8 cellular contexts compared by ENCODE assay signal in genomic region chr3:4303187-4304123, GRCh38. TPM values are rescaled to one million over a fixed set of nuclear protein-coding genes. Genes with fewer than 3 reads are reported as not detected.
DNase-seq lines count a peak whose midpoint lies in the region; ATAC-seq and TF ChIP-seq lines count a peak whose summit lies in the region.

SETMAR (plus strand) TSS chr3:4303369; CDS start chr3:4303371, 2 bp downstream.

- no peaks in the 10 kb centered on the region for H3K9me3 Mint-ChIP-seq in activated B cell treated with CpG ODN at 0.5 μM for 24 hours

- CTCF ChIA-PET in activated B cell treated with CpG ODN at 0.5 μM for 24 hours (lab: Charles Lee): interaction anchor here (1.1 kb wide), 1 partner anchor 1103 kb away, joined by 4 read pairs; no protein-coding TSS in a partner anchor

- ATAC-seq in GM18868 (IDR thresholded peaks at IDR 0.05; ENCODE audit: unreplicated experiment) (peak; percentile 97), HG03103 (IDR thresholded peaks at IDR 0.05; ENCODE audit: low read depth, unreplicated experiment) (peak; percentile 96), activated B cell treated with CpG ODN at 0.5 μM for 24 hours (ENCODE audit: low read depth) (peak; percentile 96)

- in situ Hi-C loops in ACHN (cut with HindIII; ENCODE audit: low pct_ligation_motif_present, low pct_unique_long_range_greater_than_20kb, low sequenced_read_pairs): no loop called here

- POLR2A ChIA-PET in activated B cell treated with CpG ODN at 0.5 μM for 24 hours (lab: Charles Lee): interaction anchor here (1.5 kb wide), 1 partner anchor 11 kb away, joined by 5 read pairs; no protein-coding TSS in a partner anchor

- no peaks in the 10 kb centered on the region for H3K27me3 Mint-ChIP-seq in activated B cell treated with CpG ODN at 0.5 μM for 24 hours

- TF ChIP-seq CTCF in activated B cell treated with CpG ODN at 0.5 μM for 24 hours (IDR thresholded peaks at IDR 0.05): no peak
- TF ChIP-seq CTCF in cardiac fibroblast (IDR thresholded peaks at IDR 0.05; ENCODE audit: low read depth, low read length): no peak

- peak within 1 kb of the TSS; percentile 98 for H3K27ac Mint-ChIP-seq in activated B cell treated with CpG ODN at 0.5 μM for 24 hours

- DNase-seq in ACHN: peak; percentile 84
- DNase-seq in NCI-H2196 (lab: John Stamatoyannopoulos, UW; ENCODE audit: unreplicated experiment): peak; percentile 69
- peak; percentile 77 for DNase-seq in activated B cell treated with CpG ODN at 0.5 μM for 24 hours
- DNase-seq in cardiac fibroblast (ENCODE audit: low read depth in 2 of 2): peak; percentile 92 to 93
- peak; percentile 93 for DNase-seq in inferior parietal cortex (ENCODE audit: extremely low spot score)
- peak; percentile 66 to 79 for DNase-seq in stimulated activated CD4-positive, alpha-beta T cell treated with anti-CD3 and anti-CD28 coated beads, Interleukin-12 subunit alpha, Interleukin-12 subunit beta, amount 100 ng/mL, for 24 hours (ENCODE audit: low read depth in 2 of 2)

- H3K4me3 Mint-ChIP-seq in activated B cell treated with CpG ODN at 0.5 μM for 24 hours: peak within 1 kb of the TSS; percentile 98

- peaks cover 11% of the 10 kb centered on the region for H3K4me1 Mint-ChIP-seq in activated B cell treated with CpG ODN at 0.5 μM for 24 hours

- intact Hi-C loops in activated B cell treated with CpG ODN at 0.5 μM for 24 hours (cut with micrococcal nuclease): loop anchor here (1.0 to 10.0 kb wide), 6 partner anchors 163 to 1177 kb away; partner anchors contain the start of genes ARL8B, CRBN, ITPR1 and SUMF1

- peak within 1 kb of the TSS; percentile 69 to 81 for H3K4me3 ChIP-seq in cardiac fibroblast (replicated peaks in 1 of 2; ENCODE audit: low read depth in 2 of 2, low read length in 2 of 2)

- peaks cover 15% of the 10 kb centered on the region for H3K36me3 Mint-ChIP-seq in activated B cell treated with CpG ODN at 0.5 μM for 24 hours (ENCODE audit: low read depth)

RNA-seq across cellular contexts. Expression of gene SETMAR, which starts in this region (rescaled TPM):
- 10.3 and 11.4 TPM in 2 replicates for total RNA-seq in activated B cell treated with CpG ODN at 0.5 μM for 24 hours

Comparison
In these comparisons a context has a peak if more than half of its experiments do, and no peak if none do; other contexts are left out.
1. Peak in every context shown above with its lines: DNase-seq, ATAC-seq and H3K4me3 ChIP-seq.